In the genomic region with DNA sequence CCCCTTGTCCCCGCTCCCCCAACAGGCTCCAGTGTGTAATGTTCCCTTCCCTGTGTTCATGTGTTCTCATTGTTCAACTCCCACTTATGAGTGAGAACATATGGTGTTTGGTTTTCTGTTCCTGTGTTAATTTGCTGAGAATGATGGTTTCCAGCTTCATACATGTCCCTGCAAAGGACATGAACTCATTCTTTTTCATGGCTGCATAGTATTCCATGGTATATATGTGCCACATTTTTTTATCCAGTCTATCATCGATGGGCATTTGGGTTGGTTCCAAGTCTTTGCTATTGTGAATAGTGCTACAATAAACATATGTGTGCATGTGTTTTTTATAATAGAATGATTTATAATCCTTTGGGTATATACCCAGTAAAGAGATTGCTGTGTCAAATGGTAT, we compare ENCODE assay signal across 4 cellular contexts. TPM values are rescaled to one million over a fixed set of nuclear protein-coding genes. Genes with fewer than 3 reads are reported as not detected.
"Had no signal": no experiment of that assay in that cellular context is flagged by ENCODE, and none has a peak within 500 bp of the region (broad histone marks: within the 10 kb centered on the region; RNA-seq: fewer than 3 reads in every experiment).

No MANE protein-coding gene starts in this region.

RNA-seq across cellular contexts. Expression of gene SPINK13, which starts 6.5 kb away (rescaled TPM):
- total RNA-seq: LHCN-M2, M059J, MCF 10A had no signal

RNA-seq across cellular contexts. Expression of gene MARCOL, which starts 36.8 kb away (rescaled TPM):
- total RNA-seq: LHCN-M2, M059J, MCF 10A had no signal

RNA-seq across cellular contexts. Expression of gene SPINK7, which starts 37.1 kb away (rescaled TPM):
- total RNA-seq: LHCN-M2, M059J, MCF 10A, NCI-H460 had no signal
